ENCODE assay signal across 1 cellular context in genomic region chr7:138023618-138024333, GRCh38.
A peak's percentile ranks its signal among the peaks of the same experiment; 100 is the strongest.
TF ChIP-seq lines count a peak whose summit lies in the region.

No MANE protein-coding gene starts in this region.

TF ChIP-seq in GM12878, 131 proteins besides CTCF, POLR2A, EP300 and RAD21 (continued from another document):
- peak; percentile 43; the same call in 1 of the 2 replicates for TF ChIP-seq ZBTB40 (IDR thresholded peaks at IDR 0.05; ENCODE audit: borderline replicate concordance)
- TF ChIP-seq CBX5 (IDR thresholded peaks at IDR 0.05; ENCODE audit: low read depth): peak; percentile 21; the same call in 1 of the 2 replicates
- no peak for TF ChIP-seq ASH2L (IDR thresholded peaks at IDR 0.05; ENCODE audit: borderline replicate concordance, low read depth)
- TF ChIP-seq MEF2A (IDR thresholded peaks at IDR 0.05; ENCODE audit: insufficient read depth, low read depth, low read length): peak; percentile 82; the same call in 1 of the 2 replicates
- no peak for TF ChIP-seq BRCA1 (IDR thresholded peaks at IDR 0.05; ENCODE audit: low read depth, low read length)
- TF ChIP-seq BCLAF1 (IDR thresholded peaks at IDR 0.05): no peak
- no peak for TF ChIP-seq MYC (IDR thresholded peaks at IDR 0.05; ENCODE audit: insufficient read depth, insufficient read length, insufficient replicate concordance, low read length, severe bottlenecking)
- peak; percentile 41; the same call in 1 of the 2 replicates for TF ChIP-seq POLR2AphosphoS5 (IDR thresholded peaks at IDR 0.05; ENCODE audit: low read length)
- TF ChIP-seq TAF1 (IDR thresholded peaks at IDR 0.05; ENCODE audit: borderline replicate concordance, low read depth, low read length): no peak
- TF ChIP-seq SMAD1 (IDR thresholded peaks at IDR 0.05; ENCODE audit: low read depth, partially characterized antibody): peak; percentile 78
- TF ChIP-seq TCF7 (IDR thresholded peaks at IDR 0.05; ENCODE audit: borderline replicate concordance): 0 out of 2 replicates have a peak, but pooled peaks have one; percentile 43
- peak; percentile 78; the same call in 1 of the 2 replicates for TF ChIP-seq MLLT1 (IDR thresholded peaks at IDR 0.05)
- TF ChIP-seq TARDBP (IDR thresholded peaks at IDR 0.05; ENCODE audit: borderline replicate concordance): no peak
